In the genomic region with DNA sequence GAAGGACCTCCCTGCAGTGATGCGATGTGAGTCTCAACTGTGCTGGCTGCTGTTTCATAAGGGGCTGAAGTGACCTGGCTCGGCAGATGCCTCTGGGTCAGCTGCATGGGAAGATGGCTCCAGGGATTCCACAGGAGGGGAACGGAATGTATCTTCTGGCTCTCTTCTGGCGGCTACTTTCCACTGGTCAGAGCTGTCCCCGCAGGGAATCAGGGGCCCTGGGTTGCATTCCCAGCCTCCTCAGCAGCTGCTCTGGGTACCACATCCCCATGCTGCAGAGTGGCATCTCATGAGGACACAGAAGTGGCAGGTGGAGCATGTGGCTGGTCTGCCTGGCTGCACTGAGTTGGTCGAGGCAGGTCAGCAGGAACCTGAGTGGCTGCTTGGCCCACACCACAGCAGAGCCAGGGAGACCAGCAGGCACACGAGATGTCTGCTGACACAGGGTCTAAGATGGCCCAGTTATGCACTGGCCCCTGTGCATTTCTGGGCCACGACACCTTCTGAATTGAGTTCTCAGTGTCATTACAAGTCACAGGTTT, we compare ENCODE assay signal across 25 cellular contexts.
"Had no signal": no experiment of that assay in that cellular context is flagged by ENCODE, and none has a peak within 500 bp of the region (broad histone marks: within the 10 kb centered on the region; RNA-seq: fewer than 3 reads in every experiment).

No MANE protein-coding gene starts in this region.

- H3K4me3 ChIP-seq: SJCRH30 had no signal

- DNase-seq: activated CD4-positive, alpha-beta T cell treated with anti-CD3 and anti-CD28 coated beads, Interleukin-2, amount 10 ng/mL, durations not matched to agents 24 days and 14 days; activated CD4-positive, alpha-beta T cell treated with anti-CD3 and anti-CD28 coated beads, Interleukin-2, amount 50 U/mL, for 48 hours; activated gamma-delta T cell; activated naive CD4-positive, alpha-beta T cell treated with anti-CD3 and anti-CD28 coated beads for 36 hours; activated T-cell treated with anti-CD3 and anti-CD28 coated beads for 4 hours; activated T-cell treated with anti-CD3 and anti-CD28 coated beads, Interleukin-2, amount 50 U/mL, for 48 hours; amygdala; NCI-H1092; NCI-H1417; NCI-H1930; NCI-H2171; NCI-H2227 treated with DMSO at 0.1 percent for 48 hours; NCI-H526; NCI-H774; OCI-M1; Right ventricle myocardium superior; SJCRH30; SK-N-SH; T-helper 1 cell had no signal

- H3K4me1 Mint-ChIP-seq: activated CD4-positive, alpha-beta T cell treated with anti-CD3 and anti-CD28 coated beads, Interleukin-2, amount 10 ng/mL, durations not matched to agents 24 days and 14 days; activated T-helper 17 cell treated with anti-CD3 and anti-CD28 coated beads, Interleukin-2, amount 50 U/mL, for 72 hours had no signal

- ATAC-seq: activated T-helper 17 cell treated with anti-CD3 and anti-CD28 coated beads, Interleukin-2, amount 50 U/mL, for 72 hours; Panc1 had no signal

- H3K27me3 Mint-ChIP-seq: activated T-helper 17 cell treated with anti-CD3 and anti-CD28 coated beads, Interleukin-2, amount 50 U/mL, for 72 hours had no signal

- H3K4me3 Mint-ChIP-seq: activated CD4-positive, alpha-beta T cell treated with anti-CD3 and anti-CD28 coated beads, Interleukin-2, amount 10 ng/mL, durations not matched to agents 24 days and 14 days; activated naive CD4-positive, alpha-beta T cell treated with anti-CD3 and anti-CD28 coated beads for 36 hours; activated naive CD8-positive, alpha-beta T cell; activated T-helper 17 cell treated with anti-CD3 and anti-CD28 coated beads, Interleukin-2, amount 50 U/mL, for 72 hours had no signal

- H3K36me3 ChIP-seq: SJCRH30 had no signal

- H3K27ac Mint-ChIP-seq: activated CD4-positive, alpha-beta T cell treated with anti-CD3 and anti-CD28 coated beads, Interleukin-2, amount 10 ng/mL, durations not matched to agents 24 days and 14 days; activated naive CD4-positive, alpha-beta T cell treated with anti-CD3 and anti-CD28 coated beads for 36 hours; activated naive CD8-positive, alpha-beta T cell; activated T-helper 17 cell treated with anti-CD3 and anti-CD28 coated beads, Interleukin-2, amount 50 U/mL, for 72 hours had no signal

- H3K4me2 ChIP-seq: KMS-11, SK-N-SH had no signal

- H3K9ac ChIP-seq: KMS-11, SK-N-SH had no signal

- H3K27ac ChIP-seq: KMS-11, RWPE1, SJCRH30, VCaP had no signal

- H3K36me3 Mint-ChIP-seq: activated naive CD8-positive, alpha-beta T cell had no signal
